Comparison of ENCODE assay signal across 11 cellular contexts in the genomic region with DNA sequence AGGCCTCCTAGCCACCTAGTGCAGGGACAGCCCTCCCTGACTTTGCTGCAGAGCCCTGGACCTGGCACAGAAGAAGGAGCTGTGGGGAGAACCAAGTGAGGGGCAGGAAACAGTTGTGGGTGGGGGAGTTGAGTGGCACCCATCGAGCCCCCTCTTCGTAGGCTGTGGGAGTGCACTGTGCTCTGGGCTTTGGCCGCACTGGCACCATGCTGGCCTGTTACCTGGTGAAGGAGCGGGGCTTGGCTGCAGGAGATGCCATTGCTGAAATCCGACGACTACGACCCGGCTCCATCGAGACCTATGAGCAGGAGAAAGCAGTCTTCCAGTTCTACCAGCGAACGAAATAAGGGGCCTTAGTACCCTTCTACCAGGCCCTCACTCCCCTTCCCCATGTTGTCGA. TPM values are rescaled to one million over a fixed set of nuclear protein-coding genes. Genes with fewer than 3 reads are reported as not detected.
A peak's percentile ranks its signal among the peaks of the same experiment; 100 is the strongest.
DNase-seq lines count a peak whose midpoint lies in the region; ATAC-seq, FAIRE-seq and TF ChIP-seq lines count a peak whose summit lies in the region.
"Had no signal": no experiment of that assay in that cellular context is flagged by ENCODE, and none has a peak within 500 bp of the region (broad histone marks: within the 10 kb centered on the region; RNA-seq: fewer than 3 reads in every experiment).

No MANE protein-coding gene starts in this region.

- TF ChIP-seq POLR2A in HepG2 (IDR thresholded peaks at IDR 0.05; ENCODE audit: insufficient read depth in 1 of 2, low read depth in 2 of 2, low read length in 2 of 2) (no peak), vagina (IDR thresholded peaks at IDR 0.05) (no peak)

- in situ Hi-C loops in HepG2 (cut with HindIII; ENCODE audit: extremely low pct_ligation_motif_present, low pct_unique_long_range_greater_than_20kb) = no loop called here
- in situ Hi-C loops in brain microvascular endothelial cell (cut with HindIII; ENCODE audit: low pct_ligation_motif_present, low sequenced_read_pairs) = no loop called here

- POLR2A ChIA-PET in HepG2 (lab: Yijun Ruan, JAX) = no interaction called here

- peaks cover 16% of the 10 kb centered on the region for H3K4me1 Mint-ChIP-seq in memory B cell

- H3K27ac ChIP-seq in liver (ENCODE audit: low read depth in 1 of 2, low read length in 2 of 2) = peak overlapping the region; percentile 88 to 92
- no peak overlapping the region for H3K27ac ChIP-seq in HepG2 (ENCODE audit: extremely low read length, insufficient read depth, low read length)
- no peak overlapping the region for H3K27ac ChIP-seq in brain microvascular endothelial cell
- no peak overlapping the region for H3K27ac ChIP-seq in vagina

- no peak overlapping the region for H2AFZ ChIP-seq in HepG2 (ENCODE audit: low read length)

- H3K4me1 ChIP-seq in liver (ENCODE audit: control insufficient read depth in 4 of 4, insufficient read depth in 4 of 4, low read length in 3 of 4) (peaks cover 0 to 22% (median 7%) of the 10 kb centered on the region in 4 donors), HepG2 (ENCODE audit: insufficient read depth, low read length) (no peaks in the 10 kb centered on the region), vagina (peaks cover 18% of the 10 kb centered on the region)

- H3K27me3 Mint-ChIP-seq in memory B cell = no peaks in the 10 kb centered on the region

- intact Hi-C loops in HepG2 (cut with micrococcal nuclease; ENCODE audit: unreplicated experiment) = no loop called here
- intact Hi-C loops in vagina (cut with DNase I) = no loop called here

- no peak; the same call in 1 of the 3 replicates for ATAC-seq in HepG2
- no peak for ATAC-seq in memory B cell (ENCODE audit: low read depth)
- ATAC-seq in GM19324 (IDR thresholded peaks at IDR 0.05; ENCODE audit: low FRiP score, unreplicated experiment) = no peak
- ATAC-seq in GM19351 (IDR thresholded peaks at IDR 0.05; ENCODE audit: unreplicated experiment) = no peak

- WGBS in liver = 96% methylated on average over 12 of the region's 12 CpGs
- WGBS in HepG2 (ENCODE audit: low lambda C conversion rate) = 30% methylated on average over 7 of the region's 12 CpGs

- FAIRE-seq in HepG2 (lab: Jason Lieb, UNC) = no peak

- CTCF ChIA-PET in HepG2 (lab: Yijun Ruan, JAX; ENCODE audit: low intra/inter-chr PET ratio, low total read pairs) = no interaction called here

- H3K4me3 Mint-ChIP-seq in memory B cell = peak overlapping the region; percentile 85

- TF ChIP-seq CTCF in liver (IDR thresholded peaks at IDR 0.05; ENCODE audit: low read depth, low read length, missing input control) (no peak), HepG2 (CRISPR knock-in tag; IDR thresholded peaks at IDR 0.05) (no peak), brain microvascular endothelial cell (IDR thresholded peaks at IDR 0.05; ENCODE audit: low read depth, low read length, missing control alignments) (no peak), vagina (IDR thresholded peaks at IDR 0.05) (no peak)

- no peak for TF ChIP-seq EP300 in HepG2 (IDR thresholded peaks at IDR 0.05; ENCODE audit: low read depth in 2 of 2, low read length in 2 of 2)
- no peak for TF ChIP-seq EP300 in HepG2 (CRISPR knock-in tag; IDR thresholded peaks at IDR 0.05; ENCODE audit: borderline replicate concordance)

- no peaks in the 10 kb centered on the region for H3K9me3 Mint-ChIP-seq in memory B cell

- DNase-seq in HepG2 (ENCODE audit: low spot score) = no peak
- no peak for DNase-seq in brain microvascular endothelial cell
- DNase-seq in memory B cell (ENCODE audit: low spot score in 2 of 2) = no peak
- no peak for DNase-seq in vagina (ENCODE audit: extremely low spot score in 2 of 2)
- DNase-seq in DMS 273 (lab: John Stamatoyannopoulos, UW; ENCODE audit: unreplicated experiment) = no peak

- BruUV-seq in HepG2 (replicated peaks; lab: Mats Ljungman, UMichigan) = no TSS peak

- H3K9me3 ChIP-seq in liver (ENCODE audit: control insufficient read depth in 4 of 4, low read length in 3 of 4) (no peaks in the 10 kb centered on the region), HepG2 (ENCODE audit: low read length) (no peaks in the 10 kb centered on the region), vagina (no peaks in the 10 kb centered on the region)
- H3K9me3 ChIP-seq: adrenal gland had no signal

- H3K36me3 ChIP-seq in liver (ENCODE audit: control insufficient read depth in 4 of 4, insufficient read depth in 3 of 4, low read depth in 1 of 4, low read length in 3 of 4) = no peaks in the 10 kb centered on the region
- H3K36me3 ChIP-seq in HepG2 (replicated peaks in 1 of 2; ENCODE audit: control insufficient read depth in 1 of 2, insufficient read depth in 2 of 2, low read length in 2 of 2) = no peaks in the 10 kb centered on the region
- no peaks in the 10 kb centered on the region for H3K36me3 ChIP-seq in brain microvascular endothelial cell (replicated peaks)
- no peaks in the 10 kb centered on the region for H3K36me3 ChIP-seq in vagina
- H3K36me3 ChIP-seq: adrenal gland had no signal

- H3K9ac ChIP-seq in liver (ENCODE audit: low read depth in 1 of 2, low read length in 2 of 2) (no peak overlapping the region), HepG2 (ENCODE audit: insufficient read depth, low read depth, low read length) (no peak overlapping the region)

- H3K4me3 ChIP-seq in liver (ENCODE audit: low read depth in 1 of 3, low read length in 3 of 3) (peak overlapping the region; percentile 68 to 85 (median 78)), HepG2 (replicated peaks in 1 of 3; ENCODE audit: insufficient read depth in 1 of 3, low read depth in 2 of 3, low read length in 3 of 3) (no peak overlapping the region), brain microvascular endothelial cell (ENCODE audit: low read depth, low read length) (peak overlapping the region; percentile 5), vagina (peak overlapping the region; percentile 79 to 91)

- H3K27ac Mint-ChIP-seq in memory B cell = no peak overlapping the region

- H3K36me3 Mint-ChIP-seq in memory B cell = no peaks in the 10 kb centered on the region

- H3K27me3 ChIP-seq in liver (ENCODE audit: control insufficient read depth in 4 of 4, insufficient read depth in 4 of 4, low read length in 3 of 4) = no peaks in the 10 kb centered on the region
- no peaks in the 10 kb centered on the region for H3K27me3 ChIP-seq in HepG2 (ENCODE audit: control insufficient read depth in 1 of 2, insufficient read depth in 2 of 2, low read length in 2 of 2)
- H3K27me3 ChIP-seq in brain microvascular endothelial cell (replicated peaks) = no peaks in the 10 kb centered on the region
- H3K27me3 ChIP-seq in vagina = no peaks in the 10 kb centered on the region
- H3K27me3 ChIP-seq: adrenal gland had no signal

- no peaks in the 10 kb centered on the region for H3K79me2 ChIP-seq in HepG2 (ENCODE audit: insufficient read depth, low read length)

- TF ChIP-seq RAD21 in liver (IDR thresholded peaks at IDR 0.05) (no peak), HepG2 (CRISPR knock-in tag; IDR thresholded peaks at IDR 0.05) (no peak)

- no peak overlapping the region for H3K4me2 ChIP-seq in HepG2 (ENCODE audit: low read depth, low read length)

- H4K20me1 ChIP-seq in HepG2 (ENCODE audit: insufficient read depth, low read length) = no peaks in the 10 kb centered on the region

RNA-seq across cellular contexts. Expression of a gene that starts 1.2 kb away (rescaled TPM):
- total RNA-seq in liver = 10 to 100 TPM; 26.6 to 91.4 TPM
- 100 to 1,000 TPM; 135 to 192 TPM for polyA plus RNA-seq in liver
- total RNA-seq in HepG2 (2016; rRNA removed; fragmentation: Illumina TruSeq; extraction: Trizol) = not detected in 2 replicates
- not detected in 2 replicates for total RNA-seq in HepG2 (2016; cell fraction: cytosol; rRNA removed; fragmentation: Illumina TruSeq; extraction: Trizol; ENCODE audit: low read depth)
- total RNA-seq in HepG2 (2016; cell fraction: insoluble cytoplasmic fraction; rRNA removed; fragmentation: Illumina TruSeq; extraction: Trizol) = not detected in 2 replicates
- total RNA-seq in HepG2 (2016; cell fraction: membrane; rRNA removed; fragmentation: Illumina TruSeq; extraction: Trizol) = not detected in 2 replicates
- not detected in 2 replicates for total RNA-seq in HepG2 (2016; cell fraction: nucleus; rRNA removed; fragmentation: Illumina TruSeq; extraction: Trizol)
- polyA plus RNA-seq in HepG2 (2011; rRNA removed) = not detected in 2 replicates
- not detected in 2 replicates for polyA plus RNA-seq in HepG2 (2011; cell fraction: cytosol; rRNA removed)
- not detected in 2 replicates for polyA plus RNA-seq in HepG2 (2011; cell fraction: nucleus; rRNA removed)
- not detected in 2 replicates for polyA plus RNA-seq in HepG2 (2012)
- polyA plus RNA-seq in HepG2 (2016; cell fraction: cytosol; fragmentation: Illumina TruSeq; extraction: Trizol; ENCODE audit: low read depth) = not detected in 2 replicates
- not detected in 2 replicates for polyA plus RNA-seq in HepG2 (2016; cell fraction: insoluble cytoplasmic fraction; fragmentation: Illumina TruSeq; extraction: Trizol; ENCODE audit: low read depth)
- not detected in 2 replicates for polyA plus RNA-seq in HepG2 (2016; cell fraction: membrane; fragmentation: Illumina TruSeq; extraction: Trizol; ENCODE audit: low read depth)
- not detected in 2 replicates for polyA plus RNA-seq in HepG2 (2016; cell fraction: nucleus; fragmentation: Illumina TruSeq; extraction: Trizol; ENCODE audit: insufficient read depth, low read depth)
- polyA minus RNA-seq in HepG2 (2011; rRNA and poly(A)+ RNA removed; ENCODE audit: low replicate concordance) = not detected in 2 replicates
- not detected in 2 replicates for polyA minus RNA-seq in HepG2 (2011; cell fraction: cytosol; rRNA and poly(A)+ RNA removed)
- polyA minus RNA-seq in HepG2 (2011; cell fraction: nucleus; rRNA and poly(A)+ RNA removed) = not detected in 2 replicates
- total RNA-seq in vagina = 106 TPM

RNA-seq across cellular contexts. Expression of a gene that starts 20.2 kb away (rescaled TPM):
- total RNA-seq in liver (1 to 10 TPM in 1 of 2 donors, under 1 TPM in 1; 0.09 to 2.7 TPM), HepG2 (2016; rRNA removed; fragmentation: Illumina TruSeq; extraction: Trizol) (not detected in 2 replicates), vagina (not detected)
- polyA plus RNA-seq in liver (1 to 10 TPM in 1 of 2 donors, under 1 TPM in 1; 0.40 to 1.0 TPM), HepG2 (2011; rRNA removed) (not detected in 2 replicates)
- not detected in 2 replicates for total RNA-seq in HepG2 (2016; cell fraction: cytosol; rRNA removed; fragmentation: Illumina TruSeq; extraction: Trizol; ENCODE audit: low read depth)
- total RNA-seq in HepG2 (2016; cell fraction: insoluble cytoplasmic fraction; rRNA removed; fragmentation: Illumina TruSeq; extraction: Trizol) = not detected in 2 replicates
- total RNA-seq in HepG2 (2016; cell fraction: membrane; rRNA removed; fragmentation: Illumina TruSeq; extraction: Trizol) = not detected in 2 replicates
- total RNA-seq in HepG2 (2016; cell fraction: nucleus; rRNA removed; fragmentation: Illumina TruSeq; extraction: Trizol) = not detected in 2 replicates
- polyA plus RNA-seq in HepG2 (2011; cell fraction: cytosol; rRNA removed) = not detected in 2 replicates
- not detected in 2 replicates for polyA plus RNA-seq in HepG2 (2011; cell fraction: nucleus; rRNA removed)
- not detected in 2 replicates for polyA plus RNA-seq in HepG2 (2012)
- not detected in 2 replicates for polyA plus RNA-seq in HepG2 (2016; cell fraction: cytosol; fragmentation: Illumina TruSeq; extraction: Trizol; ENCODE audit: low read depth)
- not detected in 2 replicates for polyA plus RNA-seq in HepG2 (2016; cell fraction: insoluble cytoplasmic fraction; fragmentation: Illumina TruSeq; extraction: Trizol; ENCODE audit: low read depth)
- polyA plus RNA-seq in HepG2 (2016; cell fraction: membrane; fragmentation: Illumina TruSeq; extraction: Trizol; ENCODE audit: low read depth) = not detected in 2 replicates
- polyA plus RNA-seq in HepG2 (2016; cell fraction: nucleus; fragmentation: Illumina TruSeq; extraction: Trizol; ENCODE audit: insufficient read depth, low read depth) = not detected in 2 replicates
- polyA minus RNA-seq in HepG2 (2011; rRNA and poly(A)+ RNA removed; ENCODE audit: low replicate concordance) = not detected in 2 replicates
- not detected in 2 replicates for polyA minus RNA-seq in HepG2 (2011; cell fraction: cytosol; rRNA and poly(A)+ RNA removed)
- not detected in 2 replicates for polyA minus RNA-seq in HepG2 (2011; cell fraction: nucleus; rRNA and poly(A)+ RNA removed)
- total RNA-seq: fibroblast of villous mesenchyme, neural crest cell had no signal

RNA-seq across cellular contexts. Expression of a gene that starts 44.7 kb away (rescaled TPM):
- total RNA-seq in liver = 1 to 10 TPM in 1 of 2 donors, under 1 TPM in 1; 0.28 to 1.2 TPM
- 1 to 10 TPM; 1.1 to 1.6 TPM for polyA plus RNA-seq in liver
- not detected in 2 replicates for total RNA-seq in HepG2 (2016; rRNA removed; fragmentation: Illumina TruSeq; extraction: Trizol)
- not detected in 2 replicates for total RNA-seq in HepG2 (2016; cell fraction: cytosol; rRNA removed; fragmentation: Illumina TruSeq; extraction: Trizol; ENCODE audit: low read depth)
- not detected in 2 replicates for total RNA-seq in HepG2 (2016; cell fraction: insoluble cytoplasmic fraction; rRNA removed; fragmentation: Illumina TruSeq; extraction: Trizol)
- not detected in 2 replicates for total RNA-seq in HepG2 (2016; cell fraction: membrane; rRNA removed; fragmentation: Illumina TruSeq; extraction: Trizol)
- total RNA-seq in HepG2 (2016; cell fraction: nucleus; rRNA removed; fragmentation: Illumina TruSeq; extraction: Trizol) = not detected in 2 replicates
- not detected in 2 replicates for polyA plus RNA-seq in HepG2 (2011; rRNA removed)
- not detected in 2 replicates for polyA plus RNA-seq in HepG2 (2011; cell fraction: cytosol; rRNA removed)
- not detected in 2 replicates for polyA plus RNA-seq in HepG2 (2011; cell fraction: nucleus; rRNA removed)
- not detected in 2 replicates for polyA plus RNA-seq in HepG2 (2012)
- not detected in 2 replicates for polyA plus RNA-seq in HepG2 (2016; cell fraction: cytosol; fragmentation: Illumina TruSeq; extraction: Trizol; ENCODE audit: low read depth)
- not detected in 2 replicates for polyA plus RNA-seq in HepG2 (2016; cell fraction: insoluble cytoplasmic fraction; fragmentation: Illumina TruSeq; extraction: Trizol; ENCODE audit: low read depth)
- polyA plus RNA-seq in HepG2 (2016; cell fraction: membrane; fragmentation: Illumina TruSeq; extraction: Trizol; ENCODE audit: low read depth) = not detected in 2 replicates
- polyA plus RNA-seq in HepG2 (2016; cell fraction: nucleus; fragmentation: Illumina TruSeq; extraction: Trizol; ENCODE audit: insufficient read depth, low read depth) = not detected in 2 replicates
- not detected in 2 replicates for polyA minus RNA-seq in HepG2 (2011; rRNA and poly(A)+ RNA removed; ENCODE audit: low replicate concordance)
- not detected in 2 replicates for polyA minus RNA-seq in HepG2 (2011; cell fraction: cytosol; rRNA and poly(A)+ RNA removed)
- polyA minus RNA-seq in HepG2 (2011; cell fraction: nucleus; rRNA and poly(A)+ RNA removed) = not detected in 2 replicates
- 1.5 TPM for total RNA-seq in vagina
- total RNA-seq: fibroblast of villous mesenchyme, neural crest cell had no signal

Comparison
In these comparisons a context has a peak if more than half of its experiments do, and no peak if none do; other contexts are left out.
1. H3K27ac ChIP-seq: peak in liver (2 of 2); none in HepG2 (single experiment), brain microvascular endothelial cell (single experiment) and vagina (single experiment).
2. H3K4me3 ChIP-seq: peak in liver (3 of 3), brain microvascular endothelial cell (single experiment) and vagina (2 of 2); none in HepG2 (0 of 3).
3. RNA of a gene that starts 1.2 kb away (total RNA-seq): 106 TPM in vagina (single experiment) and 26.6 to 91.4 TPM in liver; not detected in HepG2; every median in the first group is over 10 times any median in the second.